ENCODE assay signal across 2 cellular contexts in genomic region chrY:2800246-2800645, GRCh38.
TF ChIP-seq lines count a peak whose summit lies in the region.

No MANE protein-coding gene starts in this region.

TF ChIP-seq in HepG2, 621 proteins besides CTCF, POLR2A, EP300 and RAD21:
- TF ChIP-seq SP2 (CRISPR knock-in tag; IDR thresholded peaks at IDR 0.05) (no peak), STAG1 (CRISPR knock-in tag; IDR thresholded peaks at IDR 0.05) (peak; percentile 65), TCF12 (IDR thresholded peaks at IDR 0.05) (no peak), TCF12 (CRISPR knock-in tag; IDR thresholded peaks at IDR 0.05) (no peak), TAF1 (CRISPR knock-in tag; IDR thresholded peaks at IDR 0.05) (no peak), NFE2 (CRISPR knock-in tag; IDR thresholded peaks at IDR 0.05) (no peak), SMC3 (IDR thresholded peaks at IDR 0.05; ENCODE audit: low read length) (peak; percentile 51), ZNF44 (CRISPR knock-in tag; IDR thresholded peaks at IDR 0.05) (no peak), ZNF580 (CRISPR knock-in tag; IDR thresholded peaks at IDR 0.05; ENCODE audit: borderline replicate concordance, low read depth) (no peak), ZNF3 (CRISPR knock-in tag; IDR thresholded peaks at IDR 0.05) (no peak)

TF ChIP-seq in SK-N-SH, 30 proteins besides CTCF, POLR2A, EP300 and RAD21:
- TF ChIP-seq SIN3A (IDR thresholded peaks at IDR 0.05; ENCODE audit: borderline replicate concordance, low read depth, low read length) (no peak), USF2 (IDR thresholded peaks at IDR 0.05; ENCODE audit: borderline replicate concordance, low read depth, low read length) (no peak), GABPA (IDR thresholded peaks at IDR 0.05; ENCODE audit: low read depth) (no peak), MXI1 (IDR thresholded peaks at IDR 0.05; ENCODE audit: low read depth, low read length) (no peak), MEF2A (IDR thresholded peaks at IDR 0.05; ENCODE audit: borderline replicate concordance, low read depth) (no peak), TEAD4 (IDR thresholded peaks at IDR 0.05; ENCODE audit: borderline replicate concordance, insufficient read depth) (no peak), EZH2phosphoT487 (IDR thresholded peaks at IDR 0.05; ENCODE audit: borderline replicate concordance, low read depth) (no peak), ELF1 (IDR thresholded peaks at IDR 0.05) (no peak), FOSL2 (IDR thresholded peaks at IDR 0.05; ENCODE audit: borderline replicate concordance, low read depth) (no peak), YY1 (IDR thresholded peaks at IDR 0.05; ENCODE audit: low read depth) (no peak), MAX (IDR thresholded peaks at IDR 0.05; ENCODE audit: low read depth) (no peak), RFX5 (IDR thresholded peaks at IDR 0.05; ENCODE audit: low read length) (no peak), PBX3 (IDR thresholded peaks at IDR 0.05) (no peak), REST (IDR thresholded peaks at IDR 0.05; ENCODE audit: low read depth, low read length) (no peak), NRF1 (IDR thresholded peaks at IDR 0.05; ENCODE audit: low read depth, low read length) (no peak), FOXJ3 (CRISPR knock-in tag; IDR thresholded peaks at IDR 0.05) (no peak), GATA2 (CRISPR knock-in tag; IDR thresholded peaks at IDR 0.05) (no peak), ZBTB33 (IDR thresholded peaks at IDR 0.05; ENCODE audit: borderline replicate concordance, low read depth) (no peak), RCOR1 (IDR thresholded peaks at IDR 0.05; ENCODE audit: low read length) (no peak), CHD2 (IDR thresholded peaks at IDR 0.05; ENCODE audit: low read length, partially characterized antibody) (no peak)
